Comparison of ENCODE assay signal across 8 cellular contexts in genomic region chr10:60778214-60778977, GRCh38. TPM values are rescaled to one million over a fixed set of nuclear protein-coding genes. Genes with fewer than 3 reads are reported as not detected.
A peak's percentile ranks its signal among the peaks of the same experiment; 100 is the strongest.
DNase-seq lines count a peak whose midpoint lies in the region; TF ChIP-seq lines count a peak whose summit lies in the region.

TSS of gene CDK1 (plus strand) at chr10:60778478. CDS start at chr10:60780166, 1,688 bp downstream.

- no peak within 1 kb of the TSS for H4K5ac ChIP-seq in H9 (ENCODE audit: insufficient read length, low read depth, low read length)

- no CpG with 5 or more reads among the region's 59 CpGs for WGBS in H9 (ENCODE audit: extremely low coverage, insufficient read length, low lambda C conversion rate)

- DNase-seq in H9 (peak; percentile 99), MG63 (peak; percentile 100), SHP77 treated with DMSO at 0.1 percent for 48 hours (lab: John Stamatoyannopoulos, UW) (peak; percentile 58), fibroblast of villous mesenchyme (ENCODE audit: low read depth) (peak; percentile 99), neural crest cell (ENCODE audit: low read depth, low spot score) (peak; percentile 93)
- peak; percentile 97 for DNase-seq in activated effector memory CD4-positive, alpha-beta T cell treated with anti-CD3 and anti-CD28 coated beads, Interleukin-2, amount 50 U/mL, for 16 hours

- H3K18ac ChIP-seq in H9 (ENCODE audit: insufficient read length, low read depth, low read length), result peak within 1 kb of the TSS; percentile 96

- peak within 1 kb of the TSS; percentile 59 for H3K4me2 ChIP-seq in H9 (ENCODE audit: insufficient read depth, insufficient read length, low read length)

- H3K56ac ChIP-seq in H9 (ENCODE audit: insufficient read length, low read depth, low read length), result no peak within 1 kb of the TSS

- H2BK12ac ChIP-seq in H9 (ENCODE audit: insufficient read length, low read depth, low read length), result no peak within 1 kb of the TSS

- H3K14ac ChIP-seq in H9 (ENCODE audit: insufficient read depth, low read length), result peak within 1 kb of the TSS; percentile 99

- H3K27me3 ChIP-seq in H9 (ENCODE audit: insufficient read depth, low read length), result no peaks in the 10 kb centered on the region
- H3K27me3 ChIP-seq in MG63, result no peaks in the 10 kb centered on the region
- peaks cover 0 to 2% of the 10 kb centered on the region in 2 donors for H3K27me3 ChIP-seq in stomach smooth muscle (ENCODE audit: control insufficient read depth in 1 of 2, insufficient read depth in 2 of 2, low read length in 2 of 2)

- H2BK20ac ChIP-seq in H9 (ENCODE audit: low read depth, low read length, poor library complexity, severe bottlenecking), result no peak within 1 kb of the TSS

- H3K4me1 ChIP-seq in ES-I3 (ENCODE audit: insufficient read depth, low read length), result no peaks in the 10 kb centered on the region
- no peaks in the 10 kb centered on the region; the same call in 1 of the 2 replicates for H3K4me1 ChIP-seq in H9 (ENCODE audit: insufficient read depth, low read length)
- H3K4me1 ChIP-seq in stomach smooth muscle (ENCODE audit: control insufficient read depth, insufficient read depth, low read length), result no peaks in the 10 kb centered on the region

- H3K27ac ChIP-seq in H9 (ENCODE audit: insufficient read length, low read depth, low read length) (no peak within 1 kb of the TSS), stomach smooth muscle (ENCODE audit: low read length) (no peak within 1 kb of the TSS)

- H3K4me3 Mint-ChIP-seq in H9, result peak within 1 kb of the TSS; percentile 98 to 99
- H3K4me3 Mint-ChIP-seq in neural crest cell, result peak within 1 kb of the TSS; percentile 99

- H2AFZ ChIP-seq in H9 (ENCODE audit: low read length), result peak within 1 kb of the TSS; percentile 85

- H2BK15ac ChIP-seq in H9 (ENCODE audit: low read depth, low read length), result no peak within 1 kb of the TSS

- no peaks in the 10 kb centered on the region for H4K20me1 ChIP-seq in H9 (ENCODE audit: control insufficient read depth, insufficient read depth, insufficient read length)

- H3K79me2 ChIP-seq in H9 (ENCODE audit: insufficient read depth, low read length), result peaks cover 29% of the 10 kb centered on the region; the same call in 1 of the 2 replicates

- no peak within 1 kb of the TSS for H3K23ac ChIP-seq in H9 (ENCODE audit: insufficient read length, low read depth, low read length)

- H3K27ac Mint-ChIP-seq in H9 (peak within 1 kb of the TSS; percentile 90 to 100 (median 99)), neural crest cell (ENCODE audit: unreplicated experiment) (peak within 1 kb of the TSS; percentile 99)

- peak within 1 kb of the TSS; percentile 25 for H2BK120ac ChIP-seq in H9 (ENCODE audit: low read depth, low read length, poor library complexity, severe bottlenecking)

- H3K36me3 ChIP-seq in ES-I3 (ENCODE audit: insufficient read depth, low read length) (peaks cover under 1% of the 10 kb centered on the region; the same call in 1 of the 2 replicates), MG63 (peaks cover 37% of the 10 kb centered on the region), stomach smooth muscle (ENCODE audit: control insufficient read depth in 2 of 2, insufficient read depth in 2 of 2, low read length in 2 of 2) (no peaks in the 10 kb centered on the region)

- H3K4ac ChIP-seq in H9 (ENCODE audit: low read depth, low read length), result no peak within 1 kb of the TSS; the same call in 1 of the 2 replicates

- no peak within 1 kb of the TSS for H4K91ac ChIP-seq in H9 (ENCODE audit: insufficient read length, low read depth, low read length)

- no peak within 1 kb of the TSS for H2BK5ac ChIP-seq in H9 (ENCODE audit: insufficient read length, low read length)

- H2AK5ac ChIP-seq in H9 (ENCODE audit: insufficient read length, low read length), result no peak within 1 kb of the TSS

- H3K9ac ChIP-seq in ES-I3 (ENCODE audit: low read depth, low read length) (peak within 1 kb of the TSS; percentile 76), H9 (ENCODE audit: extremely low read depth, insufficient read length, low read length) (peak within 1 kb of the TSS; percentile 95), stomach smooth muscle (ENCODE audit: low read length in 2 of 2) (peak within 1 kb of the TSS; percentile 57 to 66)

- H3K27me3 Mint-ChIP-seq in H9 (ENCODE audit: low read depth) (0 out of 2 replicates have a peak, but pooled peaks cover 1% of the 10 kb centered on the region), neural crest cell (ENCODE audit: low read depth) (no peaks in the 10 kb centered on the region)

- H3K9me3 ChIP-seq in ES-I3 (ENCODE audit: control insufficient read depth, insufficient read depth, low read length) (no peaks in the 10 kb centered on the region), H9 (ENCODE audit: control insufficient read depth, low read depth, low read length) (no peaks in the 10 kb centered on the region), MG63 (no peaks in the 10 kb centered on the region), stomach smooth muscle (ENCODE audit: control insufficient read depth in 2 of 2, low read length in 2 of 2) (no peaks in the 10 kb centered on the region)

- H4K8ac ChIP-seq in H9 (replicated peaks; ENCODE audit: insufficient read length, low read depth, low read length), result no peak within 1 kb of the TSS

- H3K79me1 ChIP-seq in H9 (ENCODE audit: insufficient read depth, low read depth, low read length, poor library complexity, severe bottlenecking), result no peaks in the 10 kb centered on the region

- H3K23me2 ChIP-seq in H9 (ENCODE audit: insufficient read length, low read depth, low read length, poor library complexity, severe bottlenecking), result peaks cover 3% of the 10 kb centered on the region

- H3K4me1 Mint-ChIP-seq in H9, result peaks cover 30 to 31% of the 10 kb centered on the region in 2 experiments
- H3K4me1 Mint-ChIP-seq in neural crest cell, result peaks cover 37% of the 10 kb centered on the region

- peak within 1 kb of the TSS; percentile 72 for H3K4me3 ChIP-seq in MG63
- peak within 1 kb of the TSS; percentile 78 for H3K4me3 ChIP-seq in fibroblast of villous mesenchyme (ENCODE audit: low read depth, low read length)
- H3K4me3 ChIP-seq in stomach smooth muscle (ENCODE audit: low read length in 2 of 2), result peak within 1 kb of the TSS; percentile 74 to 81

- no peak within 1 kb of the TSS for H3T11ph ChIP-seq in H9 (ENCODE audit: low read length)

- peaks cover 17 to 30% (median 21%) of the 10 kb centered on the region in 3 experiments; a peak in 6 of 7 replicates for H3K36me3 Mint-ChIP-seq in H9 (ENCODE audit: insufficient read depth in 1 of 3, low read depth in 3 of 3)
- H3K36me3 Mint-ChIP-seq in neural crest cell (ENCODE audit: low read depth), result peaks cover 4% of the 10 kb centered on the region

- H3K9me3 Mint-ChIP-seq in H9 (no peaks in the 10 kb centered on the region), neural crest cell (no peaks in the 10 kb centered on the region)

- TF ChIP-seq CTCF in H9 (conservative IDR thresholded peaks at IDR 0.05), result no peak
- TF ChIP-seq CTCF in fibroblast of villous mesenchyme (IDR thresholded peaks at IDR 0.05; ENCODE audit: insufficient read depth, low read depth, low read length), result no peak
- no peak for TF ChIP-seq CTCF in neural crest cell (conservative IDR thresholded peaks at IDR 0.05)

RNA-seq across cellular contexts. Expression of gene CDK1, which starts in this region (rescaled TPM):
- total RNA-seq in H9 (2021), result 75.2 and 78.9 TPM in 2 replicates
- 131 and 164 TPM in 2 replicates for total RNA-seq in MG63 (2014; rRNA removed; shearing (Covaris generic); ENCODE audit: low replicate concordance)
- 20.0 and 49.2 TPM in 2 replicates for total RNA-seq in fibroblast of villous mesenchyme
- total RNA-seq in neural crest cell, result 92.8 and 94.7 TPM in 2 replicates
